Comparison of ENCODE assay signal across 1 cellular context in the genomic region with DNA sequence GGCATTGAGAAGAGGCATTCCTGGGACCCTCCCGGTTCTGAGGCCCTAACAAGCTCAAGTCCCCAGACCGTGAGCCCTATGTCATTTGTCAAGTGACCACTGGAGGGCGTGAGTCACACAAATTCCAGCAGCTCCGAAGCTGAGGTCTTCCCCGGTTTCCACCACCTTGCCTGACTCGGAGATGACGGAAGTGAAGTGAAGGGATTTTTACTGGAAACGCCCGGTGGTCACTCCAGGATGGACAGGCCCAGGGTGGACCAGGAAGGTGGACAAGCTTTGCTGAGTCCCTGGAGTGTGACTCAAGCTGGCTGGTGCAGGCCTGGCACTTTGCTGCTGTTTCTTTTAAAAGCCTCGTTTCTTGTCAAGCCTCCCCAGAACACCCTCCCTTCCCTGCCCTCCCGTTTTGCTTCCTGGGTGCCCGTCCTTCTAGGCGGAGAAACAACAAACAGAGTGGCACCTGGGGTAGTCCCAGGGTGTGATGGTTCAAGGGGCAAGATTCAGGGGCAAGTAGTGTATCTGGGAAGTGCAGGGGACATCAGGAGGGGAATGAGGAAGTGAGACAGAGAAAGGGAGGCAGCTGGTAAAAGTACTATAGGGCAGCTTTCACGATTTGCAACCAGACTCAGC.
A peak's percentile ranks its signal among the peaks of the same experiment; 100 is the strongest.
TF ChIP-seq lines count a peak whose summit lies in the region.

No MANE protein-coding gene starts in this region.

TF ChIP-seq in HEK293, 187 proteins besides CTCF, POLR2A, EP300 and RAD21 (continued from another document):
- no peak for TF ChIP-seq FEZF1 (tag by site-specific recombination; IDR thresholded peaks at IDR 0.05)
- TF ChIP-seq, protein P1, sequence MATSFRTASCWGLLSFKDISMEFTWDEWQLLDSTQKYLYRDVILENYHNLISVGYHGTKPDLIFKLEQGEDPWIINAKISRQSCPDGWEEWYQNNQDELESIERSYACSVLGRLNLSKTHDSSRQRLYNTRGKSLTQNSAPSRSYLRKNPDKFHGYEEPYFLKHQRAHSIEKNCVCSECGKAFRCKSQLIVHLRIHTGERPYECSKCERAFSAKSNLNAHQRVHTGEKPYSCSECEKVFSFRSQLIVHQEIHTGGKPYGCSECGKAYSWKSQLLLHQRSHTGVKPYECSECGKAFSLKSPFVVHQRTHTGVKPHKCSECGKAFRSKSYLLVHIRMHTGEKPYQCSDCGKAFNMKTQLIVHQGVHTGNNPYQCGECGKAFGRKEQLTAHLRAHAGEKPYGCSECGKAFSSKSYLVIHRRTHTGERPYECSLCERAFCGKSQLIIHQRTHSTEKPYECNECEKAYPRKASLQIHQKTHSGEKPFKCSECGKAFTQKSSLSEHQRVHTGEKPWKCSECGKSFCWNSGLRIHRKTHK (tag by site-specific recombination; IDR thresholded peaks at IDR 0.05): no peak
- no peak for TF ChIP-seq ZNF610 (tag by site-specific recombination; IDR thresholded peaks at IDR 0.05; ENCODE audit: borderline replicate concordance)
- TF ChIP-seq, protein P2, sequence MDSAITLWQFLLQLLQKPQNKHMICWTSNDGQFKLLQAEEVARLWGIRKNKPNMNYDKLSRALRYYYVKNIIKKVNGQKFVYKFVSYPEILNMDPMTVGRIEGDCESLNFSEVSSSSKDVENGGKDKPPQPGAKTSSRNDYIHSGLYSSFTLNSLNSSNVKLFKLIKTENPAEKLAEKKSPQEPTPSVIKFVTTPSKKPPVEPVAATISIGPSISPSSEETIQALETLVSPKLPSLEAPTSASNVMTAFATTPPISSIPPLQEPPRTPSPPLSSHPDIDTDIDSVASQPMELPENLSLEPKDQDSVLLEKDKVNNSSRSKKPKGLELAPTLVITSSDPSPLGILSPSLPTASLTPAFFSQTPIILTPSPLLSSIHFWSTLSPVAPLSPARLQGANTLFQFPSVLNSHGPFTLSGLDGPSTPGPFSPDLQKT (IDR thresholded peaks at IDR 0.05; ENCODE audit: borderline replicate concordance, low read depth, low read length): no peak
- TF ChIP-seq ZNF654 (tag by site-specific recombination; IDR thresholded peaks at IDR 0.05; ENCODE audit: low read depth): peak; percentile 77
- TF ChIP-seq ZNF335 (tag by site-specific recombination; conservative IDR thresholded peaks at IDR 0.05): peak; percentile 93
- 0 out of 2 replicates have a peak, but pooled peaks have one; percentile 48 for TF ChIP-seq ZFP37 (tag by site-specific recombination; IDR thresholded peaks at IDR 0.05)
- 0 out of 2 replicates have a peak, but pooled peaks have one; percentile 33 for TF ChIP-seq ZNF423 (tag by site-specific recombination; IDR thresholded peaks at IDR 0.05)
- TF ChIP-seq ZBTB20 (tag by site-specific recombination; IDR thresholded peaks at IDR 0.05): no peak
- no peak for TF ChIP-seq ZNF621 (tag by site-specific recombination; IDR thresholded peaks at IDR 0.05)
- TF ChIP-seq KLF8 (tag by site-specific recombination; IDR thresholded peaks at IDR 0.05): 0 out of 2 replicates have a peak, but pooled peaks have one; percentile 21
- TF ChIP-seq ZNF10 (tag by site-specific recombination; IDR thresholded peaks at IDR 0.05): peak; percentile 64; the same call in 1 of the 2 replicates
- TF ChIP-seq, protein P3, sequence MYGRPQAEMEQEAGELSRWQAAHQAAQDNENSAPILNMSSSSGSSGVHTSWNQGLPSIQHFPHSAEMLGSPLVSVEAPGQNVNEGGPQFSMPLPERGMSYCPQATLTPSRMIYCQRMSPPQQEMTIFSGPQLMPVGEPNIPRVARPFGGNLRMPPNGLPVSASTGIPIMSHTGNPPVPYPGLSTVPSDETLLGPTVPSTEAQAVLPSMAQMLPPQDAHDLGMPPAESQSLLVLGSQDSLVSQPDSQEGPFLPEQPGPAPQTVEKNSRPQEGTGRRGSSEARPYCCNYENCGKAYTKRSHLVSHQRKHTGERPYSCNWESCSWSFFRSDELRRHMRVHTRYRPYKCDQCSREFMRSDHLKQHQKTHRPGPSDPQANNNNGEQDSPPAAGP (tag by site-specific recombination; IDR thresholded peaks at IDR 0.05): 0 out of 2 replicates have a peak, but pooled peaks have one; percentile 35
- 0 out of 2 replicates have a peak, but pooled peaks have one; percentile 28 for TF ChIP-seq ZNF777 (tag by site-specific recombination; IDR thresholded peaks at IDR 0.05; ENCODE audit: borderline replicate concordance)
- 0 out of 2 replicates have a peak, but pooled peaks have one; percentile 6 for TF ChIP-seq ZBTB8A (tag by site-specific recombination; IDR thresholded peaks at IDR 0.05)
- no peak for TF ChIP-seq ZNF157 (tag by site-specific recombination; IDR thresholded peaks at IDR 0.05)
